In genomic region chr6:106773482-106773881, GRCh38 we compare ENCODE assay signal across 1 cellular context.
TF ChIP-seq lines count a peak whose summit lies in the region.

No MANE protein-coding gene starts in this region.

TF ChIP-seq in GM23338, 12 proteins besides CTCF, POLR2A, EP300 and RAD21 (continued from another document):
- TF ChIP-seq ZNF462 (CRISPR knock-in tag; IDR thresholded peaks at IDR 0.05) = no peak
- TF ChIP-seq EZH2 (IDR thresholded peaks at IDR 0.05; ENCODE audit: low read depth, unreplicated experiment) = no peak
- TF ChIP-seq CREB1 (CRISPR knock-in tag; IDR thresholded peaks at IDR 0.05; ENCODE audit: low read depth) = no peak
- TF ChIP-seq REST (IDR thresholded peaks at IDR 0.05; ENCODE audit: unreplicated experiment) = no peak
